In genomic region chr12:57133013-57133569, GRCh38 we compare ENCODE assay signal across 14 cellular contexts. TPM values are rescaled to one million over a fixed set of nuclear protein-coding genes. Genes with fewer than 3 reads are reported as not detected.
DNase-seq lines count a peak whose midpoint lies in the region; ATAC-seq and TF ChIP-seq lines count a peak whose summit lies in the region.
"Had no signal": no experiment of that assay in that cellular context is flagged by ENCODE, and none has a peak within 500 bp of the region (broad histone marks: within the 10 kb centered on the region; RNA-seq: fewer than 3 reads in every experiment).

No MANE protein-coding gene starts in this region.

- peaks cover 15% of the 10 kb centered on the region for H3K4me1 Mint-ChIP-seq in activated CD4-positive, alpha-beta T cell treated with anti-CD3 and anti-CD28 coated beads for 36 hours

- TF ChIP-seq POLR2A in heart left ventricle (IDR thresholded peaks at IDR 0.05), result no peak

- intact Hi-C loops in heart left ventricle (cut with DNase I), result no loop called here
- intact Hi-C loops in cardiac septum (cut with DNase I), result no loop called here
- intact Hi-C loops in activated CD4-positive, alpha-beta T cell treated with anti-CD3 and anti-CD28 coated beads for 36 hours (cut with DNase I, micrococcal nuclease), result no loop called here

- H3K79me2 ChIP-seq in osteoblast (ENCODE audit: insufficient read depth, low read length), result peaks cover 94% of the 10 kb centered on the region

- no peaks in the 10 kb centered on the region for H3K9me3 Mint-ChIP-seq in activated CD4-positive, alpha-beta T cell treated with anti-CD3 and anti-CD28 coated beads for 36 hours (ENCODE audit: low read depth)

- H3K27ac Mint-ChIP-seq in activated CD4-positive, alpha-beta T cell treated with anti-CD3 and anti-CD28 coated beads for 36 hours, result no peak overlapping the region

- H3K4me1 ChIP-seq in heart left ventricle, result peaks cover 17 to 90% (median 73%) of the 10 kb centered on the region in 12 donors
- peaks cover 75% of the 10 kb centered on the region for H3K4me1 ChIP-seq in osteoblast (ENCODE audit: insufficient read depth, low read length)

- H2AFZ ChIP-seq in osteoblast (ENCODE audit: low read length), result no peak overlapping the region

- ATAC-seq in heart left ventricle, result no peak
- no peak for ATAC-seq in activated CD4-positive, alpha-beta T cell treated with anti-CD3 and anti-CD28 coated beads for 36 hours
- ATAC-seq in HG03039 (IDR thresholded peaks at IDR 0.05; ENCODE audit: unreplicated experiment), result no peak
- ATAC-seq: body of pancreas, HCT116 had no signal

- CTCF ChIA-PET in activated CD4-positive, alpha-beta T cell treated with anti-CD3 and anti-CD28 coated beads for 36 hours (lab: Charles Lee), result interaction anchor here (0.6 to 1.3 kb wide), 2 partner anchors 49 to 50 kb away, joined by 3 to 4 read pairs; no protein-coding TSS in a partner anchor

- no peak overlapping the region for H3K4me3 Mint-ChIP-seq in activated CD4-positive, alpha-beta T cell treated with anti-CD3 and anti-CD28 coated beads for 36 hours

- H3K27me3 Mint-ChIP-seq in activated CD4-positive, alpha-beta T cell treated with anti-CD3 and anti-CD28 coated beads for 36 hours, result no peaks in the 10 kb centered on the region

- POLR2A ChIA-PET in activated CD4-positive, alpha-beta T cell treated with anti-CD3 and anti-CD28 coated beads for 36 hours (lab: Charles Lee), result no interaction called here

- no peaks in the 10 kb centered on the region for H3K27me3 ChIP-seq in heart left ventricle
- H3K27me3 ChIP-seq in osteoblast (ENCODE audit: insufficient read depth, low read length), result no peaks in the 10 kb centered on the region
- H3K27me3 ChIP-seq: body of pancreas had no signal

- H3K27ac ChIP-seq in heart left ventricle, result peak overlapping the region; percentile 65 to 100 (median 94)
- H3K27ac ChIP-seq in osteoblast (ENCODE audit: low read depth, low read length), result peak overlapping the region; percentile 80

- no peak for DNase-seq in heart left ventricle
- no peak for DNase-seq in cardiac septum (ENCODE audit: low spot score)
- peak; percentile 85 for DNase-seq in fibroblast of mammary gland (ENCODE audit: low read depth)
- peak; percentile 96 for DNase-seq in osteoblast (ENCODE audit: insufficient read length, low spot score, missing footprints)
- DNase-seq in epidermal melanocyte (ENCODE audit: insufficient read length, low spot score), result no peak
- no peak for DNase-seq in activated CD4-positive, alpha-beta T cell treated with anti-CD3 and anti-CD28 coated beads for 36 hours
- DNase-seq in NCI-H526 (lab: John Stamatoyannopoulos, UW), result no peak
- DNase-seq: activated CD4-positive, alpha-beta T cell treated with anti-CD3 and anti-CD28 coated beads for 1 hour; body of pancreas; NK-92 treated with Interleukin-12 subunit alpha and Interleukin-12 subunit beta, amount 100 ng/mL, for 24 hours; stimulated activated CD4-positive, alpha-beta T cell treated with anti-CD3 and anti-CD28 coated beads, Interleukin-1b, Interleukin-23, amount 100 ng/mL, for 48 hours had no signal

- H3K36me3 ChIP-seq in heart left ventricle, result peaks cover 0 to 10% (median 0%) of the 10 kb centered on the region in 9 donors
- peaks cover 12% of the 10 kb centered on the region for H3K36me3 ChIP-seq in osteoblast (ENCODE audit: insufficient read depth, low read length)

- H3K9me3 ChIP-seq in heart left ventricle, result no peaks in the 10 kb centered on the region
- H3K9me3 ChIP-seq in osteoblast (ENCODE audit: low read depth, low read length), result no peaks in the 10 kb centered on the region
- H3K9me3 ChIP-seq: body of pancreas had no signal

- H3K36me3 Mint-ChIP-seq in activated CD4-positive, alpha-beta T cell treated with anti-CD3 and anti-CD28 coated beads for 36 hours (ENCODE audit: low read depth), result no peaks in the 10 kb centered on the region

- H4K20me1 ChIP-seq in osteoblast (ENCODE audit: insufficient read depth, low read length), result peaks cover 49% of the 10 kb centered on the region

- H3K4me3 ChIP-seq in heart left ventricle (peak overlapping the region in 9 of 12 donors; percentile 4 to 94 (median 72)), fibroblast of mammary gland (ENCODE audit: control insufficient read depth, low read depth, low read length) (peak overlapping the region; percentile 59), osteoblast (ENCODE audit: insufficient read depth, low read length) (peak overlapping the region; percentile 95)
- H3K4me3 ChIP-seq: body of pancreas had no signal

- WGBS in heart left ventricle, 4 donors, result 52 to 72% (median 67%) methylated on average over 4 of the region's 4 CpGs

- peak overlapping the region; percentile 89 for H3K4me2 ChIP-seq in osteoblast (ENCODE audit: insufficient read depth, low read length)

- no peak for TF ChIP-seq CTCF in heart left ventricle (IDR thresholded peaks at IDR 0.05)
- TF ChIP-seq CTCF in fibroblast of mammary gland (conservative IDR thresholded peaks at IDR 0.05; ENCODE audit: control insufficient read depth, insufficient read depth, low read depth, low read length), result no peak
- peak; percentile 7 for TF ChIP-seq CTCF in osteoblast (IDR thresholded peaks at IDR 0.05; ENCODE audit: extremely low read depth, low read depth, low read length)

RNA-seq across cellular contexts. Expression of gene LRP1, which starts 4.8 kb away (rescaled TPM):
- total RNA-seq in heart left ventricle (100 to 1,000 TPM in 4 of 9 donors, 10 to 100 TPM in 5; 51.5 to 316 (median 71.1) TPM), cardiac septum (103 TPM), osteoblast (744 and 789 TPM in 2 replicates)
- 10 to 100 TPM; 23.0 to 31.5 TPM for polyA plus RNA-seq in heart left ventricle
- total RNA-seq in activated CD4-positive, alpha-beta T cell treated with anti-CD3 and anti-CD28 coated beads for 36 hours, result 1 to 10 TPM; 1.8 to 2.7 TPM

RNA-seq across cellular contexts. Expression of gene LRP1-AS, which starts 14.3 kb away (rescaled TPM):
- total RNA-seq in heart left ventricle, result not detected
- polyA plus RNA-seq in heart left ventricle, result not detected
- total RNA-seq in cardiac septum, result not detected
- not detected in 2 replicates for total RNA-seq in osteoblast
- total RNA-seq in activated CD4-positive, alpha-beta T cell treated with anti-CD3 and anti-CD28 coated beads for 36 hours, result not detected
- total RNA-seq: body of pancreas, HT-29 had no signal

RNA-seq across cellular contexts. Expression of gene STAT6, which starts 21.9 kb away (rescaled TPM):
- 10 to 100 TPM; 31.6 to 87.7 (median 37.6) TPM for total RNA-seq in heart left ventricle
- 10 to 100 TPM; 39.6 to 41.0 TPM for polyA plus RNA-seq in heart left ventricle
- 42.1 TPM for total RNA-seq in cardiac septum
- 149 and 167 TPM in 2 replicates for total RNA-seq in osteoblast
- 100 to 1,000 TPM; 250 to 288 TPM for total RNA-seq in activated CD4-positive, alpha-beta T cell treated with anti-CD3 and anti-CD28 coated beads for 36 hours

RNA-seq across cellular contexts. Expression of gene NAB2, which starts 44.2 kb away (rescaled TPM):
- 10 to 100 TPM in 8 of 9 donors, 1 to 10 TPM in 1; 8.7 to 20.3 (median 11.8) TPM for total RNA-seq in heart left ventricle
- 10 to 100 TPM; 10.7 to 30.1 TPM for polyA plus RNA-seq in heart left ventricle
- 37.9 TPM for total RNA-seq in cardiac septum
- 53.6 and 70.9 TPM in 2 replicates for total RNA-seq in osteoblast
- total RNA-seq in activated CD4-positive, alpha-beta T cell treated with anti-CD3 and anti-CD28 coated beads for 36 hours, result 10 to 100 TPM; 46.8 to 48.6 TPM

RNA-seq across cellular contexts. Expression of gene NEMP1, which starts 54.5 kb away (rescaled TPM):
- 10 to 100 TPM in 1 of 9 donors, 1 to 10 TPM in 8; 1.7 to 12.0 (median 3.6) TPM for total RNA-seq in heart left ventricle
- 1 to 10 TPM; 1.4 to 2.2 TPM for polyA plus RNA-seq in heart left ventricle
- 2.4 TPM for total RNA-seq in cardiac septum
- 6.5 and 7.7 TPM in 2 replicates for total RNA-seq in osteoblast
- total RNA-seq in activated CD4-positive, alpha-beta T cell treated with anti-CD3 and anti-CD28 coated beads for 36 hours, result 10 to 100 TPM; 79.0 to 81.1 TPM

Comparison
In these comparisons a context has a peak if more than half of its experiments do, and no peak if none do; other contexts are left out.
1. DNase-seq: peak in fibroblast of mammary gland (single experiment) and osteoblast (single experiment); none in heart left ventricle (0 of 5), cardiac septum (single experiment), epidermal melanocyte (single experiment), activated CD4-positive, alpha-beta T cell treated with anti-CD3 and anti-CD28 coated beads for 36 hours (single experiment) and NCI-H526 (0 of 2).
2. RNA of gene LRP1, which starts 4.8 kb away (total RNA-seq): 744 to 789 TPM in osteoblast, 103 TPM in cardiac septum (single experiment) and 51.5 to 316 TPM in heart left ventricle; 1.8 to 2.7 TPM in activated CD4-positive, alpha-beta T cell treated with anti-CD3 and anti-CD28 coated beads for 36 hours; every median in the first group is over 10 times any median in the second.
3. Peak in every context shown above with its lines, with median percentiles within 50 percentile points of each other: H3K4me3 ChIP-seq.